In genomic region chr6:53992522-53992921, GRCh38 we compare ENCODE assay signal across 1 cellular context.
TF ChIP-seq lines count a peak whose summit lies in the region.

No MANE protein-coding gene starts in this region.

TF ChIP-seq in WTC11, 78 proteins besides CTCF, POLR2A, EP300 and RAD21 (continued from another document):
- no peak for TF ChIP-seq ZNF532 (CRISPR knock-in tag; IDR thresholded peaks at IDR 0.05; ENCODE audit: borderline replicate concordance)
- no peak for TF ChIP-seq ZNF138 (CRISPR knock-in tag; conservative IDR thresholded peaks at IDR 0.05)
- TF ChIP-seq ZNF232 (CRISPR knock-in tag; IDR thresholded peaks at IDR 0.05) = no peak
- TF ChIP-seq NFYB (CRISPR knock-in tag; conservative IDR thresholded peaks at IDR 0.05; ENCODE audit: low read depth) = no peak
- no peak for TF ChIP-seq ZNF671 (CRISPR knock-in tag; IDR thresholded peaks at IDR 0.05)
- TF ChIP-seq TP53 (CRISPR knock-in tag; IDR thresholded peaks at IDR 0.05) = no peak
- TF ChIP-seq EMX1 (CRISPR knock-in tag; IDR thresholded peaks at IDR 0.05) = no peak
- TF ChIP-seq CREB1 (CRISPR knock-in tag; IDR thresholded peaks at IDR 0.05) = no peak
- TF ChIP-seq MAX (CRISPR knock-in tag; IDR thresholded peaks at IDR 0.05) = no peak
